In the genomic region with DNA sequence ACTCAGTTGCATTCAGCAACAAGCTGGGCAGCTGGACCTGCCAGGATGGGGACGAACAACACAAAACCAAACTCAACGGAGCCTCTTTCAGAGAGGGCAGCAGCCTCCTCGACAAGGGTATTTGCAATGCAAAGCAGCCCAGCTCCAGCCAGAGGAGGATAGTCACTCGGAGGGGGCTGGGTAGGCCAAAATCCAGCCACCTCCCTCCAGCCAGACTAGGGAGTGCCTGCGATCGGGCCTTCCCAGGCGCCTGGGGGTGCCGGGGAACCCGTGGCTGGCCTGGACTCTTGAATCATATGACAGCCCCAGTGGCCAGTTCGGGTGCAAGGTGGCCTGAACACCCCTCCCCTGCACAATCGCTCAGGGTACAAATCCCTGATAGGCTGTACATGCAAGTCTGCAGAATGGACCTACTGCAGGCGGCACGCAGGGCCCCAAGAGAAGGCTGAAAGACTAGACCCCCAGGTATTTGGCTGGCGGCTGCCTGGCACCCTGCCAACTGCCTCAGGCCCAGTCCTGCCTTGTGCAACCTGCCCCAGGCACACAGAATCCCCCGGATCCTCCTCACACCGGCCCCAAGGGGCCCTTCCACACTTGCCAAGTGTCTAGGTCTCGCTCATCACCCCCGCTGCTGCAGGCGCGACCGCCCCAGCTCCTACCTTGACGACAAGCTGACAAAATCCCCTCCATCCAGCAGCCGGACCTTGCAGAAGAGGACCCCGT, we compare ENCODE assay signal across 8 cellular contexts. TPM values are rescaled to one million over a fixed set of nuclear protein-coding genes. Genes with fewer than 3 reads are reported as not detected.
DNase-seq lines count a peak whose midpoint lies in the region; ATAC-seq and TF ChIP-seq lines count a peak whose summit lies in the region.

No MANE protein-coding gene starts in this region.

- peaks cover 49% of the 10 kb centered on the region for H3K36me3 Mint-ChIP-seq in activated CD8-positive, alpha-beta T cell treated with anti-CD3 and anti-CD28 coated beads, Interleukin-2, amount 10 ng/mL, durations not matched to agents 7 days and 5 days (ENCODE audit: low read depth)
- H3K36me3 Mint-ChIP-seq in nephron progenitor cell (ENCODE audit: low read depth), result no peaks in the 10 kb centered on the region

- TF ChIP-seq EP300 in Ishikawa (IDR thresholded peaks at IDR 0.05; ENCODE audit: borderline replicate concordance), result no peak

- TF ChIP-seq RAD21 in Ishikawa (IDR thresholded peaks at IDR 0.05; ENCODE audit: low read depth), result no peak

- peaks cover 56% of the 10 kb centered on the region for H3K4me1 Mint-ChIP-seq in activated CD8-positive, alpha-beta T cell treated with anti-CD3 and anti-CD28 coated beads, Interleukin-2, amount 10 ng/mL, durations not matched to agents 7 days and 5 days (ENCODE audit: low read depth)
- H3K4me1 Mint-ChIP-seq in nephron progenitor cell, result peaks cover 82% of the 10 kb centered on the region

- peak overlapping the region; percentile 97 for H3K4me3 Mint-ChIP-seq in activated CD8-positive, alpha-beta T cell treated with anti-CD3 and anti-CD28 coated beads, Interleukin-2, amount 10 ng/mL, durations not matched to agents 7 days and 5 days
- H3K4me3 Mint-ChIP-seq in nephron progenitor cell, result peak overlapping the region; percentile 95

- CTCF ChIA-PET in activated CD8-positive, alpha-beta T cell treated with anti-CD3 and anti-CD28 coated beads, Interleukin-2, amount 10 ng/mL, durations not matched to agents 7 days and 5 days (lab: Charles Lee), result interaction anchor here (1.0 to 16.3 kb wide), 6 partner anchors 25 to 138 kb away, joined by 3 to 158 read pairs (median 42); no protein-coding TSS in a partner anchor

- TF ChIP-seq CTCF in fibroblast of pulmonary artery (IDR thresholded peaks at IDR 0.05; ENCODE audit: low read length, missing control alignments), result no peak
- no peak for TF ChIP-seq CTCF in nephron progenitor cell (IDR thresholded peaks at IDR 0.05)

- H3K4me3 ChIP-seq in fibroblast of pulmonary artery (replicated peaks; ENCODE audit: low read depth, low read length), result peak overlapping the region; percentile 86

- H3K27me3 Mint-ChIP-seq in activated CD8-positive, alpha-beta T cell treated with anti-CD3 and anti-CD28 coated beads, Interleukin-2, amount 10 ng/mL, durations not matched to agents 7 days and 5 days (ENCODE audit: low read depth), result no peaks in the 10 kb centered on the region
- no peaks in the 10 kb centered on the region for H3K27me3 Mint-ChIP-seq in nephron progenitor cell (ENCODE audit: low read depth, poor library complexity)

- no peak for ATAC-seq in activated CD8-positive, alpha-beta T cell treated with anti-CD3 and anti-CD28 coated beads, Interleukin-2, amount 10 ng/mL, durations not matched to agents 7 days and 5 days
- ATAC-seq in HG02885 (IDR thresholded peaks at IDR 0.05; ENCODE audit: poor library complexity, unreplicated experiment), result no peak

- POLR2A ChIA-PET in activated CD8-positive, alpha-beta T cell treated with anti-CD3 and anti-CD28 coated beads, Interleukin-2, amount 10 ng/mL, durations not matched to agents 7 days and 5 days (lab: Charles Lee), result interaction anchor here (1.3 to 12.5 kb wide), 6 partner anchors 9 to 71 kb away, joined by 4 to 183 read pairs (median 6); no protein-coding TSS in a partner anchor

- DNase-seq in activated CD8-positive, alpha-beta memory T cell treated with anti-CD3 and anti-CD28 coated beads for 24 hours, result peak; percentile 80
- no peak for DNase-seq in activated CD8-positive, alpha-beta memory T cell treated with anti-CD3 and anti-CD28 coated beads, Interleukin-2, amount 50 U/mL, for 4 hours
- no peak for DNase-seq in activated CD8-positive, alpha-beta T cell treated with anti-CD3 and anti-CD28 coated beads, Interleukin-2, amount 10 ng/mL, durations not matched to agents 7 days and 5 days
- DNase-seq in fibroblast of pulmonary artery (ENCODE audit: low read depth) (peak; percentile 54), nephron progenitor cell (peak; percentile 37), NCI-H774 (lab: John Stamatoyannopoulos, UW) (no peak)

- H3K27ac Mint-ChIP-seq in activated CD8-positive, alpha-beta T cell treated with anti-CD3 and anti-CD28 coated beads, Interleukin-2, amount 10 ng/mL, durations not matched to agents 7 days and 5 days, result peak overlapping the region; percentile 88
- H3K27ac Mint-ChIP-seq in nephron progenitor cell, result peak overlapping the region; percentile 72

- H3K9me3 Mint-ChIP-seq in activated CD8-positive, alpha-beta T cell treated with anti-CD3 and anti-CD28 coated beads, Interleukin-2, amount 10 ng/mL, durations not matched to agents 7 days and 5 days (ENCODE audit: insufficient read depth), result no peaks in the 10 kb centered on the region
- no peaks in the 10 kb centered on the region for H3K9me3 Mint-ChIP-seq in nephron progenitor cell

TF ChIP-seq in Ishikawa, 13 proteins besides CTCF, POLR2A, EP300 and RAD21:
- TF ChIP-seq TCF12 (IDR thresholded peaks at IDR 0.05; ENCODE audit: low read depth), result no peak
- TF ChIP-seq CEBPB (IDR thresholded peaks at IDR 0.05), result 0 out of 2 replicates have a peak, but pooled peaks have one; percentile 4
- TF ChIP-seq NFIC (IDR thresholded peaks at IDR 0.05), result peak; percentile 93

RNA-seq across cellular contexts. Expression of a gene that starts 1.3 kb away (rescaled TPM):
- total RNA-seq in activated CD8-positive, alpha-beta T cell treated with anti-CD3 and anti-CD28 coated beads, Interleukin-2, amount 10 ng/mL, durations not matched to agents 7 days and 5 days, result 100 to 1,000 TPM; 227 to 232 TPM

RNA-seq across cellular contexts. Expression of a gene that starts 41.8 kb away (rescaled TPM):
- total RNA-seq in activated CD8-positive, alpha-beta T cell treated with anti-CD3 and anti-CD28 coated beads, Interleukin-2, amount 10 ng/mL, durations not matched to agents 7 days and 5 days, result 10 to 100 TPM; 47.9 to 53.8 TPM

RNA-seq across cellular contexts. Expression of a gene that starts 48.9 kb away (rescaled TPM):
- total RNA-seq in activated CD8-positive, alpha-beta T cell treated with anti-CD3 and anti-CD28 coated beads, Interleukin-2, amount 10 ng/mL, durations not matched to agents 7 days and 5 days, result 1 to 10 TPM; 2.6 to 2.7 TPM

Comparison
In these comparisons a context has a peak if more than half of its experiments do, and no peak if none do; other contexts are left out.
1. DNase-seq: peak in activated CD8-positive, alpha-beta memory T cell treated with anti-CD3 and anti-CD28 coated beads for 24 hours (single experiment), fibroblast of pulmonary artery (single experiment) and nephron progenitor cell (single experiment); none in activated CD8-positive, alpha-beta memory T cell treated with anti-CD3 and anti-CD28 coated beads, Interleukin-2, amount 50 U/mL, for 4 hours (single experiment), activated CD8-positive, alpha-beta T cell treated with anti-CD3 and anti-CD28 coated beads, Interleukin-2, amount 10 ng/mL, durations not matched to agents 7 days and 5 days (single experiment) and NCI-H774 (single experiment).